8 cellular contexts compared by ENCODE assay signal in genomic region chr14:50061664-50062437, GRCh38. TPM values are rescaled to one million over a fixed set of nuclear protein-coding genes. Genes with fewer than 3 reads are reported as not detected.
A peak's percentile ranks its signal among the peaks of the same experiment; 100 is the strongest.
DNase-seq lines count a peak whose midpoint lies in the region; ATAC-seq and TF ChIP-seq lines count a peak whose summit lies in the region.

No MANE protein-coding gene starts in this region.

- no peaks in the 10 kb centered on the region for H3K36me3 ChIP-seq in mesodermal cell (ENCODE audit: control insufficient read depth, insufficient read depth, low read length)
- no peaks in the 10 kb centered on the region for H3K36me3 ChIP-seq in upper lobe of right lung

- 60 to 77% methylated on average over 10 to 11 of the region's 11 CpGs for WGBS in mesodermal cell (ENCODE audit: insufficient coverage in 2 of 2), 2 experiments

- H3K4me1 ChIP-seq in mesodermal cell (ENCODE audit: control insufficient read depth, insufficient read depth, low read length, poor library complexity, severe bottlenecking) (peaks cover 47% of the 10 kb centered on the region), upper lobe of right lung (peaks cover 36% of the 10 kb centered on the region)

- H3K9me3 ChIP-seq in mesodermal cell (ENCODE audit: control insufficient read depth, low read length) (no peaks in the 10 kb centered on the region), upper lobe of right lung (no peaks in the 10 kb centered on the region)

- H3K4me3 ChIP-seq in GM12865 (ENCODE audit: low read depth, low read length), result peak overlapping the region; percentile 67
- peak overlapping the region; percentile 19 for H3K4me3 ChIP-seq in Jurkat, Clone E6-1 (ENCODE audit: low read length)
- H3K4me3 ChIP-seq in mesodermal cell (ENCODE audit: extremely low read depth, insufficient read depth, low read length, poor library complexity, severe bottlenecking), result no peak overlapping the region
- H3K4me3 ChIP-seq in upper lobe of right lung, result no peak overlapping the region

- intact Hi-C loops in upper lobe of right lung (cut with DNase I), result no loop called here

- TF ChIP-seq CTCF in GM12865 (IDR thresholded peaks at IDR 0.05; ENCODE audit: insufficient read depth, low read depth, low read length, missing control alignments) (no peak), upper lobe of right lung (IDR thresholded peaks at IDR 0.05) (no peak)

- no peaks in the 10 kb centered on the region for H3K27me3 ChIP-seq in upper lobe of right lung

- ATAC-seq in GM21619 (IDR thresholded peaks at IDR 0.05; ENCODE audit: unreplicated experiment) (peak; percentile 50), upper lobe of right lung (peak; percentile 60)

- peak overlapping the region; percentile 98 for H3K27ac ChIP-seq in mesodermal cell (ENCODE audit: low read depth, low read length, severe bottlenecking)
- peak overlapping the region; percentile 80 for H3K27ac ChIP-seq in upper lobe of right lung

- peak; percentile 95 for DNase-seq in GM12865 (ENCODE audit: low read depth)
- peak; percentile 84 for DNase-seq in Jurkat, Clone E6-1 (ENCODE audit: low read depth, low spot score)
- peak; percentile 74 for DNase-seq in UCSD-AML1 (lab: John Stamatoyannopoulos, UW; ENCODE audit: unreplicated experiment)
- peak; percentile 77 for DNase-seq in central memory CD4-positive, alpha-beta T cell
- DNase-seq in upper lobe of right lung, result peak; percentile 68
- DNase-seq in 8988T, result no peak

RNA-seq across cellular contexts. Expression of gene VCPKMT, which starts 54.5 kb away (rescaled TPM):
- polyA plus RNA-seq in Jurkat, Clone E6-1 (2012; ENCODE audit: insufficient read depth, insufficient read length), result 14.6 TPM
- 9.3 TPM for polyA plus RNA-seq in mesodermal cell (2013, experiment 1 of 2)
- polyA plus RNA-seq in mesodermal cell (2013, experiment 2 of 2), result 10.1 TPM
- 6.2 TPM for total RNA-seq in upper lobe of right lung

Comparison
In these comparisons a context has a peak if more than half of its experiments do, and no peak if none do; other contexts are left out.
1. H3K4me3 ChIP-seq: peak in GM12865 (single experiment) and Jurkat, Clone E6-1 (single experiment); none in mesodermal cell (single experiment) and upper lobe of right lung (single experiment).